Comparison of ENCODE assay signal across 16 cellular contexts in the genomic region with DNA sequence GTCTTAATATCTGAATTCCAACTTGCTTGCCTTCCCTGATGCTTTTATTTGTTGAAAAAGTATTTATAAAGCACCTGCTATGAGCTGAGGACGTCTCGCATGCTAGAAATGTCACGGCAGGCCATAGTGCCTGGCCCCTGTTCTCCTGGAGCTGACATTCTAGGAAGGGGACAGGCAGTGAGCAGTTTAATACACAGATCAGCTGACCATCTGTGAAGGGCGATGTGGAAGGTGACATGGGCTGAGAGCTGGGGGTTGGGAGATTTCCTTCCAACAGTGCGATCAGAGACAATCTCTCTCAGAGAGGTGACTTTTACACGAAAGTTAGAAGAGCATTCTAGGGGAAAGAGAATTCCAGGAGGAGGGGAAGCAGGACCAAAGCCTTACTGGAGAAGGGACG.
DNase-seq lines count a peak whose midpoint lies in the region; ATAC-seq and TF ChIP-seq lines count a peak whose summit lies in the region.
"Had no signal": no experiment of that assay in that cellular context is flagged by ENCODE, and none has a peak within 500 bp of the region (broad histone marks: within the 10 kb centered on the region; RNA-seq: fewer than 3 reads in every experiment).

No MANE protein-coding gene starts in this region.

- no peak for DNase-seq in Right ventricle myocardium superior
- DNase-seq in Right ventricle myocardium inferior (ENCODE audit: missing footprints) = no peak
- peak; percentile 66 for DNase-seq in WERI-Rb-1
- DNase-seq in islet precursor cell = peak; percentile 24
- DNase-seq in substantia nigra (lab: John Stamatoyannopoulos, UW) = no peak
- DNase-seq in iPS-NIHi7 (ENCODE audit: extremely low spot score) = no peak
- DNase-seq: 8988T; CD4-positive, alpha-beta memory T cell; DMS153; DMS79; GDM1; GOT3; H7 had no signal

- no peaks in the 10 kb centered on the region for H3K9me3 ChIP-seq in WERI-Rb-1 (ENCODE audit: severe bottlenecking)
- H3K9me3 ChIP-seq: BLaER1 had no signal

- H3K4me3 ChIP-seq in WERI-Rb-1 (ENCODE audit: low read depth, low read length) = peak overlapping the region; percentile 9; the same call in 1 of the 2 replicates
- H3K4me3 ChIP-seq: BLaER1 had no signal

- H3K27ac ChIP-seq in WERI-Rb-1 = peak overlapping the region; percentile 71
- H3K27ac ChIP-seq in substantia nigra (ENCODE audit: low read depth, low read length, poor library complexity, severe bottlenecking) = peak overlapping the region; percentile 8
- H3K27ac ChIP-seq: BLaER1 had no signal

- TF ChIP-seq CTCF in WERI-Rb-1 (IDR thresholded peaks at IDR 0.05; ENCODE audit: low read depth, low read length) = no peak

- H3K27me3 ChIP-seq in WERI-Rb-1 (ENCODE audit: insufficient read depth, low read depth, severe bottlenecking) = no peaks in the 10 kb centered on the region
- H3K27me3 ChIP-seq: BLaER1 had no signal

- ATAC-seq in Right ventricle myocardium superior (ENCODE audit: poor library complexity) (peak; percentile 52), Right ventricle myocardium inferior (no peak), GM18520 (IDR thresholded peaks at IDR 0.05; ENCODE audit: unreplicated experiment) (no peak)
- ATAC-seq: HCT116 had no signal

- no peaks in the 10 kb centered on the region for H3K36me3 ChIP-seq in WERI-Rb-1
- H3K36me3 ChIP-seq: BLaER1 had no signal

- intact Hi-C loops in Right ventricle myocardium superior (cut with DNase I) (no loop called here), Right ventricle myocardium inferior (cut with DNase I) (no loop called here)

Comparison
In these comparisons a context has a peak if more than half of its experiments do, and no peak if none do; other contexts are left out.
1. DNase-seq: peak in WERI-Rb-1 (single experiment) and islet precursor cell (single experiment); none in Right ventricle myocardium superior (single experiment), Right ventricle myocardium inferior (single experiment), substantia nigra (0 of 49) and iPS-NIHi7 (single experiment).